In the genomic region with DNA sequence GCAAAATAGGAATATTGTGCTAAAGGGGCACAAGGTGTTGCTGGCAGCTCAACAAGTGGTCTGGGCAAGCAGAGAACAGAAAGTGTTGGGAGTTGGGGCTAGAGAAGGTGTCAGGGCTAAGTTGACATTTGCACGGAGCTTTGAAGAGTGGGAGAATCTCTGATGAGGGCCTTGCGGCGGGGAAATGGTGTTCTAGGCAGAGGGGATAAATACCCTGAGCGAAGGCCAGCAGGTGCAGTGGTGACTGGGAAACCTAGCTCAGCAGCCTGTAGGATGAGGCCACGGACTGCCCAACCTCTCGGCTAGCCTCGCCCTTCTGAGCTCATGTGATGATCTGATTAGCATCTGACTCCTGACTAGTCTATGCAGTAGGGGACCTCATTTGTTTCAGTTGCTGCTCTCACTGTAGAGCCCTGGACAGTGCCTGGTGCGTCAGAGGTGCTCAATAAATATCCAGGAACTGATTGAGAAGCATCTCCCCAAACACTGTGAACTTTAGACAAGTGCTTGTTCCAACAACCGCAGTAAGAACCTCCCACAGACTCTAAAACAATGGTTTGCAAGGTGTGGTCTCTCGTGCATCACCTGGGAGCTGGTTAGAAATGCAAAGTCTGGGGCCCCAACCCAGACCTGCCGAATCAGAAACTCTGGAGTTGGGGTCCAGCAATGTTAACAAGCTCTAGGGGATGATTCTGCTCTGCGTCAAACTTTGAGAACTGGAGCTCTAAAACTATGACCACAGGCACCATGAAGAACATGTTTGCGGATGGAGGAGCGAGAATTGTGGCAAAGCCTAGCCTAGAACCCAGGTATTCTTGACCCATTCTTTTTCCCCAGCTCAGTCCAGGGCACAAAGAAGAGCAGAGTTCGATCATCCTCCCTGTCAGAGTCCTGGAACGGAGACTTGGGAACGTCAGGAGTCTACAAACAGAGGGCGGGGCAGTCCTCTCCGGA, we compare ENCODE assay signal across 8 cellular contexts. TPM values are rescaled to one million over a fixed set of nuclear protein-coding genes. Genes with fewer than 3 reads are reported as not detected.
DNase-seq lines count a peak whose midpoint lies in the region; ATAC-seq lines count a peak whose summit lies in the region.

No MANE protein-coding gene starts in this region.

- peaks cover 17% of the 10 kb centered on the region for H3K27me3 Mint-ChIP-seq in central memory CD8-positive, alpha-beta T cell
- peaks cover 16 to 46% (median 40%) of the 10 kb centered on the region in 3 donors for H3K27me3 Mint-ChIP-seq in naive B cell

- no peak for ATAC-seq in central memory CD8-positive, alpha-beta T cell (replicated peaks; ENCODE audit: extremely low read depth, poor library complexity, severe bottlenecking)
- ATAC-seq in naive B cell (ENCODE audit: low read depth in 2 of 2) (no peak), HG02970 (IDR thresholded peaks at IDR 0.05; ENCODE audit: low FRiP score, unreplicated experiment) (no peak), GM21529 (IDR thresholded peaks at IDR 0.05; ENCODE audit: unreplicated experiment) (no peak)

- H3K9me3 ChIP-seq in MG63: no peaks in the 10 kb centered on the region

- peak overlapping the region; percentile 42 for H3K4me3 ChIP-seq in MG63

- peaks cover 4% of the 10 kb centered on the region; the same call in 1 of the 2 replicates for H3K27me3 ChIP-seq in MG63

- H3K36me3 Mint-ChIP-seq in central memory CD8-positive, alpha-beta T cell (ENCODE audit: insufficient read depth): peaks cover 3% of the 10 kb centered on the region
- no peaks in the 10 kb centered on the region for H3K36me3 Mint-ChIP-seq in naive B cell

- H3K4me3 Mint-ChIP-seq in central memory CD8-positive, alpha-beta T cell: peak overlapping the region; percentile 51
- H3K4me3 Mint-ChIP-seq in naive B cell: peak overlapping the region; percentile 66 to 90 (median 84)

- H3K36me3 ChIP-seq in MG63: no peaks in the 10 kb centered on the region

- H3K4me1 Mint-ChIP-seq in central memory CD8-positive, alpha-beta T cell: no peaks in the 10 kb centered on the region
- peaks cover 20 to 32% (median 30%) of the 10 kb centered on the region in 3 donors for H3K4me1 Mint-ChIP-seq in naive B cell

- H3K27ac Mint-ChIP-seq in central memory CD8-positive, alpha-beta T cell (ENCODE audit: low read depth): peak overlapping the region; percentile 47
- peak overlapping the region; percentile 31 to 94 (median 89) for H3K27ac Mint-ChIP-seq in naive B cell

- H3K9me3 Mint-ChIP-seq in central memory CD8-positive, alpha-beta T cell: no peaks in the 10 kb centered on the region
- no peaks in the 10 kb centered on the region for H3K9me3 Mint-ChIP-seq in naive B cell

- DNase-seq in COLO668 (lab: John Stamatoyannopoulos, UW; ENCODE audit: unreplicated experiment) (peak; percentile 88), MG63 (no peak), naive B cell (no peak), A172 (ENCODE audit: low spot score) (no peak), NCI-H1436 treated with DMSO at 0.1 percent for 48 hours (lab: John Stamatoyannopoulos, UW) (no peak)
- DNase-seq in central memory CD8-positive, alpha-beta T cell (ENCODE audit: low spot score in 2 of 2): no peak

RNA-seq across cellular contexts. Expression of gene FOXO6, which starts 0.9 kb away (rescaled TPM):
- total RNA-seq in MG63 (2014; rRNA removed; shearing (Covaris generic); ENCODE audit: low replicate concordance): not detected in 2 replicates
- polyA plus RNA-seq in naive B cell (ENCODE audit: low read depth in 6 of 6): under 1 TPM in 1 of 6 donors, not detected in 5; 0.21 TPM
- total RNA-seq in A172 (2014; rRNA removed; shearing (Covaris generic)): 0.47 and 1.0 TPM in 2 replicates
